Comparison of ENCODE assay signal across 17 cellular contexts in genomic region chr11:409008-409599, GRCh38. TPM values are rescaled to one million over a fixed set of nuclear protein-coding genes. Genes with fewer than 3 reads are reported as not detected.
DNase-seq lines count a peak whose midpoint lies in the region; ATAC-seq and TF ChIP-seq lines count a peak whose summit lies in the region.
"Had no signal": no experiment of that assay in that cellular context is flagged by ENCODE, and none has a peak within 500 bp of the region (broad histone marks: within the 10 kb centered on the region; RNA-seq: fewer than 3 reads in every experiment).

No MANE protein-coding gene starts in this region.

- no peak overlapping the region for H3K4me3 ChIP-seq in lower lobe of right lung
- no peak overlapping the region for H3K4me3 ChIP-seq in smooth muscle cell
- H3K4me3 ChIP-seq: GM23338, PC-9 had no signal

- H3F3A ChIP-seq in smooth muscle cell (ENCODE audit: low read depth) = no peaks in the 10 kb centered on the region

- H3K79me2 ChIP-seq in smooth muscle cell (ENCODE audit: low read depth) = no peaks in the 10 kb centered on the region

- peak overlapping the region; percentile 27; the same call in 1 of the 2 replicates for H3K27ac ChIP-seq in C4-2B
- H3K27ac ChIP-seq in VCaP = peak overlapping the region; percentile 55
- H3K27ac ChIP-seq in lower lobe of right lung = no peak overlapping the region
- no peak overlapping the region for H3K27ac ChIP-seq in smooth muscle cell (ENCODE audit: low read depth)
- H3K27ac ChIP-seq: PC-9 had no signal

- H4K20me1 ChIP-seq in smooth muscle cell (ENCODE audit: low read depth) = no peaks in the 10 kb centered on the region

- H3K36me3 ChIP-seq in lower lobe of right lung (peaks cover 4% of the 10 kb centered on the region), smooth muscle cell (ENCODE audit: low read depth) (no peaks in the 10 kb centered on the region)

- H3K4me1 ChIP-seq in lower lobe of right lung (peaks cover 22% of the 10 kb centered on the region), smooth muscle cell (ENCODE audit: low read depth) (no peaks in the 10 kb centered on the region)

- WGBS in smooth muscle cell (ENCODE audit: low lambda C conversion rate) = 89% methylated on average over 7 of the region's 7 CpGs

- no peak overlapping the region for H3K9ac ChIP-seq in smooth muscle cell (ENCODE audit: low read depth)

- ATAC-seq in lower lobe of right lung = no peak
- ATAC-seq in GM19351 (IDR thresholded peaks at IDR 0.05; ENCODE audit: unreplicated experiment) = no peak
- no peak for ATAC-seq in HG03196 (IDR thresholded peaks at IDR 0.05; ENCODE audit: unreplicated experiment)
- ATAC-seq: GM23338 had no signal

- DNase-seq in activated CD4-positive, CD25-positive, alpha-beta regulatory T cell treated with anti-CD3 and anti-CD28 coated beads, Interleukin-2, amount 50 U/mL, for 72 hours = peak; percentile 31
- no peak for DNase-seq in activated CD4-positive, CD25-positive, alpha-beta regulatory T cell (lab: John Stamatoyannopoulos, UW)
- peak; percentile 45 for DNase-seq in lower lobe of right lung
- DNase-seq in smooth muscle cell (lab: John Stamatoyannopoulos, UW; ENCODE audit: unreplicated experiment) = no peak
- DNase-seq: 8988T; CD4-positive, alpha-beta T cell; EL; HCEC 1CT; NCI-H1417 treated with DMSO at 0.1 percent for 48 hours; NCI-H187 treated with DMSO at 0.1 percent for 48 hours; NCI-H526; PC-9 had no signal

- intact Hi-C loops in lower lobe of right lung (cut with DNase I) = no loop called here

- no peaks in the 10 kb centered on the region for H3K27me3 ChIP-seq in lower lobe of right lung (ENCODE audit: low read depth)
- H3K27me3 ChIP-seq in smooth muscle cell (ENCODE audit: low read depth) = no peaks in the 10 kb centered on the region

- TF ChIP-seq CTCF in C4-2B (conservative IDR thresholded peaks at IDR 0.05) = no peak
- no peak for TF ChIP-seq CTCF in VCaP (conservative IDR thresholded peaks at IDR 0.05)
- TF ChIP-seq CTCF in lower lobe of right lung (IDR thresholded peaks at IDR 0.05) = no peak
- no peak for TF ChIP-seq CTCF in smooth muscle cell (IDR thresholded peaks at IDR 0.05; ENCODE audit: borderline replicate concordance, insufficient read depth, poor library complexity, severe bottlenecking)

- H3K9me3 ChIP-seq in lower lobe of right lung (no peaks in the 10 kb centered on the region), smooth muscle cell (replicated peaks; ENCODE audit: low read depth) (no peaks in the 10 kb centered on the region)

- H2AFZ ChIP-seq in smooth muscle cell (ENCODE audit: low read depth) = no peak overlapping the region
- H2AFZ ChIP-seq: GM23338, PC-9 had no signal

- no peak overlapping the region for H3K4me2 ChIP-seq in smooth muscle cell
- H3K4me2 ChIP-seq: GM23338, PC-9 had no signal

RNA-seq across cellular contexts. Expression of gene SIGIRR, which starts 5.7 kb away (rescaled TPM):
- total RNA-seq in lower lobe of right lung (91.8 TPM), smooth muscle cell (15.3 and 18.3 TPM in 2 replicates)
- 26.3 and 29.4 TPM in 2 replicates for polyA plus RNA-seq in smooth muscle cell

RNA-seq across cellular contexts. Expression of gene PKP3, which starts 15.1 kb away (rescaled TPM):
- 23.1 TPM for total RNA-seq in lower lobe of right lung
- 32.0 and 61.2 TPM in 2 replicates for total RNA-seq in smooth muscle cell
- 24.6 and 69.9 TPM in 2 replicates for polyA plus RNA-seq in smooth muscle cell

RNA-seq across cellular contexts. Expression of gene ANO9, which starts 32.7 kb away (rescaled TPM):
- 21.6 TPM for total RNA-seq in lower lobe of right lung
- total RNA-seq in smooth muscle cell = 0.67 and 1.4 TPM in 2 replicates
- polyA plus RNA-seq in smooth muscle cell = 1.5 and 7.1 TPM in 2 replicates

RNA-seq across cellular contexts. Expression of gene B4GALNT4, which starts 39.8 kb away (rescaled TPM):
- total RNA-seq in lower lobe of right lung (0.38 TPM), smooth muscle cell (21.9 and 48.8 TPM in 2 replicates)
- 44.9 and 45.8 TPM in 2 replicates for polyA plus RNA-seq in smooth muscle cell

RNA-seq across cellular contexts. Expression of gene PTDSS2, which starts 41.0 kb away (rescaled TPM):
- total RNA-seq in lower lobe of right lung (32.9 TPM), smooth muscle cell (15.2 and 20.7 TPM in 2 replicates)
- polyA plus RNA-seq in smooth muscle cell = 25.2 and 33.5 TPM in 2 replicates

Comparison
In these comparisons a context has a peak if more than half of its experiments do, and no peak if none do; other contexts are left out.
1. DNase-seq: peak in activated CD4-positive, CD25-positive, alpha-beta regulatory T cell treated with anti-CD3 and anti-CD28 coated beads, Interleukin-2, amount 50 U/mL, for 72 hours (single experiment) and lower lobe of right lung (single experiment); none in activated CD4-positive, CD25-positive, alpha-beta regulatory T cell (0 of 4) and smooth muscle cell (single experiment).
2. H3K27ac ChIP-seq: peak in C4-2B (single experiment) and VCaP (single experiment); none in lower lobe of right lung (single experiment) and smooth muscle cell (single experiment).